Comparison of ENCODE assay signal across 9 cellular contexts in genomic region chr4:54440394-54441223, GRCh38.
DNase-seq lines count a peak whose midpoint lies in the region; ATAC-seq and TF ChIP-seq lines count a peak whose summit lies in the region.
"Had no signal": no experiment of that assay in that cellular context is flagged by ENCODE, and none has a peak within 500 bp of the region (broad histone marks: within the 10 kb centered on the region; RNA-seq: fewer than 3 reads in every experiment).

No MANE protein-coding gene starts in this region.

- peaks cover 5 to 6% of the 10 kb centered on the region in 2 donors for H3K27me3 Mint-ChIP-seq in natural killer cell treated with Interleukin-12 subunit alpha and Interleukin-12 subunit beta and Interleukin-15 and Interleukin-18, amount 100 ng/mL, for 72 hours

- H3K4me3 Mint-ChIP-seq in natural killer cell treated with Interleukin-12 subunit alpha and Interleukin-12 subunit beta and Interleukin-15 and Interleukin-18, amount 100 ng/mL, for 72 hours: peak overlapping the region; percentile 51
- H3K4me3 Mint-ChIP-seq: dendritic cell treated with granulocyte-macrophage colony-stimulating factor and Interleukin-4, amounts not matched to agents 40 ng/mL and 50 ng/mL, for 4 days had no signal

- no peak overlapping the region for H3K27ac Mint-ChIP-seq in natural killer cell treated with Interleukin-12 subunit alpha and Interleukin-12 subunit beta and Interleukin-15 and Interleukin-18, amount 100 ng/mL, for 72 hours
- H3K27ac Mint-ChIP-seq: dendritic cell treated with granulocyte-macrophage colony-stimulating factor and Interleukin-4, amounts not matched to agents 40 ng/mL and 50 ng/mL, for 4 days had no signal

- H3K9me3 Mint-ChIP-seq in natural killer cell treated with Interleukin-12 subunit alpha and Interleukin-12 subunit beta and Interleukin-15 and Interleukin-18, amount 100 ng/mL, for 72 hours: no peaks in the 10 kb centered on the region
- H3K9me3 Mint-ChIP-seq: dendritic cell treated with granulocyte-macrophage colony-stimulating factor and Interleukin-4, amounts not matched to agents 40 ng/mL and 50 ng/mL, for 4 days had no signal

- H3K9ac ChIP-seq in OCI-LY3 (ENCODE audit: low read length): peak overlapping the region; percentile 39

- H3K4me1 Mint-ChIP-seq in natural killer cell treated with Interleukin-12 subunit alpha and Interleukin-12 subunit beta and Interleukin-15 and Interleukin-18, amount 100 ng/mL, for 72 hours (ENCODE audit: low read depth in 2 of 2): peaks cover 0 to 4% of the 10 kb centered on the region in 2 donors

- ATAC-seq in natural killer cell treated with Interleukin-12 subunit alpha and Interleukin-12 subunit beta and Interleukin-15 and Interleukin-18, amount 100 ng/mL, for 72 hours: no peak
- ATAC-seq in HG03565 (IDR thresholded peaks at IDR 0.05; ENCODE audit: unreplicated experiment) (no peak), HG02623 (IDR thresholded peaks at IDR 0.05; ENCODE audit: unreplicated experiment) (no peak), GM18519 (IDR thresholded peaks at IDR 0.05; ENCODE audit: low FRiP score, unreplicated experiment) (no peak)

- no peaks in the 10 kb centered on the region for H3K36me3 ChIP-seq in OCI-LY3 (replicated peaks; ENCODE audit: low read depth, low read length)

- no peaks in the 10 kb centered on the region for H3K36me3 Mint-ChIP-seq in natural killer cell treated with Interleukin-12 subunit alpha and Interleukin-12 subunit beta and Interleukin-15 and Interleukin-18, amount 100 ng/mL, for 72 hours

- no peaks in the 10 kb centered on the region for H3K9me3 ChIP-seq in OCI-LY3 (ENCODE audit: insufficient read depth, low read length)

- peak; percentile 67 for TF ChIP-seq CTCF in OCI-LY3 (IDR thresholded peaks at IDR 0.05; ENCODE audit: low read depth, low read length)
- TF ChIP-seq CTCF in epithelial cell of esophagus (IDR thresholded peaks at IDR 0.05; ENCODE audit: insufficient read depth, low read depth, low read length, missing control alignments): peak; percentile 68

- H2AFZ ChIP-seq in OCI-LY3 (ENCODE audit: low read depth, low read length): peak overlapping the region; percentile 98

- no peak overlapping the region for H3K27ac ChIP-seq in OCI-LY3 (ENCODE audit: low read length)

- H4K20me1 ChIP-seq in OCI-LY3 (ENCODE audit: insufficient read depth, low read length): no peaks in the 10 kb centered on the region

- DNase-seq in stimulated activated CD4-positive, alpha-beta T cell treated with anti-CD3 and anti-CD28 coated beads, Interleukin-1b, Interleukin-23, amount 100 ng/mL, for 48 hours: peak; percentile 3
- DNase-seq in stimulated activated CD4-positive, alpha-beta T cell treated with anti-CD3 and anti-CD28 coated beads, Interleukin-2, amount 100 ng/mL, for 24 hours: no peak
- peak; percentile 51 for DNase-seq in epithelial cell of esophagus (ENCODE audit: low read depth)
- no peak for DNase-seq in natural killer cell treated with Interleukin-12 subunit alpha and Interleukin-12 subunit beta and Interleukin-15 and Interleukin-18, amount 100 ng/mL, for 72 hours (ENCODE audit: low spot score)

- no peaks in the 10 kb centered on the region for H3K79me2 ChIP-seq in OCI-LY3 (ENCODE audit: low read length)

- H3K27me3 ChIP-seq in OCI-LY3 (ENCODE audit: low read depth, low read length): no peaks in the 10 kb centered on the region

- H3K4me2 ChIP-seq in OCI-LY3 (ENCODE audit: low read length): peak overlapping the region; percentile 83

- peak overlapping the region; percentile 73 for H3K4me3 ChIP-seq in OCI-LY3 (ENCODE audit: low read length)
- no peak overlapping the region for H3K4me3 ChIP-seq in epithelial cell of esophagus (ENCODE audit: low read length)

- H3K4me1 ChIP-seq in OCI-LY3 (ENCODE audit: low read length): peaks cover 7% of the 10 kb centered on the region

Comparison
In these comparisons a context has a peak if more than half of its experiments do, and no peak if none do; other contexts are left out.
1. DNase-seq: peak in stimulated activated CD4-positive, alpha-beta T cell treated with anti-CD3 and anti-CD28 coated beads, Interleukin-1b, Interleukin-23, amount 100 ng/mL, for 48 hours (single experiment) and epithelial cell of esophagus (single experiment); none in stimulated activated CD4-positive, alpha-beta T cell treated with anti-CD3 and anti-CD28 coated beads, Interleukin-2, amount 100 ng/mL, for 24 hours (0 of 2) and natural killer cell treated with Interleukin-12 subunit alpha and Interleukin-12 subunit beta and Interleukin-15 and Interleukin-18, amount 100 ng/mL, for 72 hours (single experiment).